Comparison of ENCODE assay signal across 8 cellular contexts in genomic region chr20:53827996-53828672, GRCh38.
DNase-seq lines count a peak whose midpoint lies in the region; ATAC-seq and TF ChIP-seq lines count a peak whose summit lies in the region.

No MANE protein-coding gene starts in this region.

- H3K18ac ChIP-seq in IMR-90 (ENCODE audit: low read depth, low read length) = peak overlapping the region; percentile 88; the same call in 1 of the 2 replicates

- peak; percentile 53 for TF ChIP-seq EP300 in transverse colon (IDR thresholded peaks at IDR 0.05; ENCODE audit: low read depth)

- peak overlapping the region; percentile 14 to 92 for H4K8ac ChIP-seq in IMR-90 (ENCODE audit: low read depth in 2 of 2, low read length in 2 of 2)

- H3K27me3 ChIP-seq in IMR-90 (ENCODE audit: control insufficient read depth, insufficient read depth, low read length) = no peaks in the 10 kb centered on the region
- no peaks in the 10 kb centered on the region for H3K27me3 ChIP-seq in right lobe of liver
- H3K27me3 ChIP-seq in transverse colon = no peaks in the 10 kb centered on the region

- H3K4me3 ChIP-seq in IMR-90 (ENCODE audit: insufficient read depth, low read depth, low read length) (peak overlapping the region; percentile 3; the same call in 1 of the 2 replicates), astrocyte of the spinal cord (ENCODE audit: low read depth, low read length) (peak overlapping the region; percentile 6), right lobe of liver (no peak overlapping the region), transverse colon (peak overlapping the region in 1 of 4 donors; percentile 31)

- peak overlapping the region; percentile 81 for H2AK5ac ChIP-seq in IMR-90 (ENCODE audit: low read depth, low read length)

- no peaks in the 10 kb centered on the region for H4K20me1 ChIP-seq in IMR-90 (ENCODE audit: insufficient read depth, low read length)

- H2BK5ac ChIP-seq in IMR-90 (ENCODE audit: low read depth, low read length, poor library complexity, severe bottlenecking) = peak overlapping the region; percentile 99

- no peak overlapping the region for H2AK9ac ChIP-seq in IMR-90 (replicated peaks; ENCODE audit: low read depth, low read length, poor library complexity)

- no peak; the same call in 1 of the 2 replicates for TF ChIP-seq POLR2A in IMR-90 (IDR thresholded peaks at IDR 0.05; ENCODE audit: low read depth, low read length)
- no peak for TF ChIP-seq POLR2A in right lobe of liver (IDR thresholded peaks at IDR 0.05)
- TF ChIP-seq POLR2A in transverse colon (IDR thresholded peaks at IDR 0.05) = no peak

- H4K5ac ChIP-seq in IMR-90 (ENCODE audit: low read depth, low read length) = peak overlapping the region; percentile 73

- H2BK20ac ChIP-seq in IMR-90 (ENCODE audit: low read depth, low read length) = peak overlapping the region; percentile 93

- dilution Hi-C loops in IMR-90 (cut with HindIII; ENCODE audit: low sequenced_read_pairs, unreplicated experiment) = no loop called here

- peak overlapping the region; percentile 91 for H3K56ac ChIP-seq in IMR-90 (ENCODE audit: extremely low read depth, insufficient read depth, low read length)

- peak overlapping the region; percentile 97 for H3K4ac ChIP-seq in IMR-90 (ENCODE audit: low read depth, low read length)

- peak overlapping the region; percentile 87 for H3K14ac ChIP-seq in IMR-90 (replicated peaks; ENCODE audit: low read depth, low read length)

- no CpG with 5 or more reads among the region's 7 CpGs for WGBS in IMR-90 (ENCODE audit: extremely low coverage in 2 of 2, insufficient read length in 1 of 2), 2 experiments
- WGBS in right lobe of liver (ENCODE audit: insufficient coverage, low coverage, low lambda C conversion rate, missing lambda C conversion rate) = 33% methylated on average over 7 of the region's 7 CpGs
- 22 to 41% methylated on average over 7 of the region's 7 CpGs for WGBS in transverse colon (ENCODE audit: low coverage in 1 of 2), 2 donors

- peak overlapping the region; percentile 73; the same call in 2 of the 3 replicates for H2BK15ac ChIP-seq in IMR-90 (ENCODE audit: low read depth, low read length)

- H3K4me1 ChIP-seq in IMR-90 (ENCODE audit: control insufficient read depth, insufficient read depth, low read length) (peaks cover 6% of the 10 kb centered on the region), right lobe of liver (peaks cover 0 to 28% (median 6%) of the 10 kb centered on the region in 4 donors), transverse colon (peaks cover 6 to 47% (median 26%) of the 10 kb centered on the region in 4 donors)

- H3K27ac ChIP-seq in IMR-90 (ENCODE audit: insufficient read depth, low read length) (peak overlapping the region; percentile 80), right lobe of liver (peak overlapping the region; percentile 75 to 82 (median 81)), transverse colon (peak overlapping the region; percentile 80 to 90 (median 88))

- H3K9ac ChIP-seq in IMR-90 (ENCODE audit: low read depth, low read length) = peak overlapping the region; percentile 10; the same call in 1 of the 2 replicates

- intact Hi-C loops in IMR-90 (cut with micrococcal nuclease) (loop anchor here (1.0 to 5.0 kb wide), 6 partner anchors 39 to 249 kb away; no protein-coding TSS in a partner anchor), right lobe of liver (cut with DNase I) (no loop called here), transverse colon (cut with DNase I; ENCODE audit: low total_unique reads) (no loop called here)

- peak overlapping the region; percentile 70 for H2AFZ ChIP-seq in IMR-90 (replicated peaks; ENCODE audit: low read length, poor library complexity)

- H3K9me3 ChIP-seq in IMR-90 (ENCODE audit: control insufficient read depth, insufficient read depth, low read length) (no peaks in the 10 kb centered on the region), right lobe of liver (no peaks in the 10 kb centered on the region), transverse colon (no peaks in the 10 kb centered on the region)

- peak overlapping the region; percentile 99 for H3K4me2 ChIP-seq in IMR-90 (ENCODE audit: low read depth, low read length)

- H3K23ac ChIP-seq in IMR-90 (ENCODE audit: low read depth, low read length) = peak overlapping the region; percentile 93

- in situ Hi-C loops in IMR-90 (cut with MboI; ENCODE audit: low sequenced_read_pairs) (no loop called here), astrocyte of the spinal cord (cut with HindIII; ENCODE audit: low sequenced_read_pairs) (no loop called here), transverse colon (cut with MboI; ENCODE audit: low pct_ligation_motif_present in 1 of 4, low pct_unique_long_range_greater_than_20kb in 1 of 4, low sequenced_read_pairs in 3 of 4) (loop anchor here in 1 of 4 donors (25.0 kb wide), 1 partner anchor 241 kb away; the partner anchor contains the start of gene ZNF217)

- CTCF ChIA-PET in IMR-90 (lab: Yijun Ruan, JAX) = interaction anchor here (0.5 to 0.8 kb wide), 6 partner anchors 63 to 301 kb away, joined by 3 to 7 read pairs (median 4); no protein-coding TSS in a partner anchor

- DNase-seq in AG20443 (ENCODE audit: low spot score) (peak; percentile 58), IMR-90 (peak; percentile 98), astrocyte of the spinal cord (ENCODE audit: low read depth, low spot score) (peak; percentile 98), right lobe of liver (peak in 1 of 3 donors; percentile 12), transverse colon (no peak), NCI-H1694 treated with DMSO at 0.1 percent for 48 hours (lab: John Stamatoyannopoulos, UW) (no peak), NCI-H69 (lab: John Stamatoyannopoulos, UW) (no peak)

- peak overlapping the region; percentile 97 for H2BK120ac ChIP-seq in IMR-90 (ENCODE audit: low read depth, low read length)

- H4K91ac ChIP-seq in IMR-90 (ENCODE audit: insufficient read depth, low read depth, low read length) = peak overlapping the region; percentile 67

- H3K36me3 ChIP-seq in IMR-90 (ENCODE audit: control insufficient read depth, insufficient read depth, low read length) (no peaks in the 10 kb centered on the region), right lobe of liver (no peaks in the 10 kb centered on the region), transverse colon (no peaks in the 10 kb centered on the region)

- 0 out of 2 replicates have a peak, but pooled peaks have one; percentile 8 for TF ChIP-seq RAD21 in IMR-90 (IDR thresholded peaks at IDR 0.05; ENCODE audit: low read length)

- POLR2A ChIA-PET in IMR-90 (lab: Charles Lee; ENCODE audit: unreplicated experiment) = interaction anchor here (0.7 to 1.0 kb wide), 2 partner anchors 72 to 92 kb away, joined by 3 to 5 read pairs; no protein-coding TSS in a partner anchor

- peak; percentile 3 for ATAC-seq in IMR-90 (ENCODE audit: low read depth)
- ATAC-seq in right lobe of liver = no peak
- ATAC-seq in GM18511 (IDR thresholded peaks at IDR 0.05; ENCODE audit: unreplicated experiment) = no peak

- TF ChIP-seq CTCF in IMR-90 (conservative IDR thresholded peaks at IDR 0.05; ENCODE audit: low read depth, low read length) (no peak), astrocyte of the spinal cord (IDR thresholded peaks at IDR 0.05; ENCODE audit: low read depth, low read length) (no peak), right lobe of liver (IDR thresholded peaks at IDR 0.05) (no peak), transverse colon (IDR thresholded peaks at IDR 0.05) (no peak)

- no TSS peak for BruUV-seq in IMR-90 (replicated peaks; lab: Mats Ljungman, UMichigan)

- 0 out of 2 replicates have a peak, but pooled peaks cover 10% of the 10 kb centered on the region for H3K9me1 ChIP-seq in IMR-90 (ENCODE audit: insufficient read depth, low read length)

- H3K79me1 ChIP-seq in IMR-90 (ENCODE audit: low read depth in 1 of 2, low read length in 2 of 2) = peaks cover 0 to 13% of the 10 kb centered on the region in 2 experiments; a peak in 2 of 4 replicates

TF ChIP-seq in IMR-90, 13 proteins besides CTCF, POLR2A, EP300 and RAD21:
- TF ChIP-seq MXI1 (IDR thresholded peaks at IDR 0.05; ENCODE audit: borderline replicate concordance, low read depth, low read length) = no peak
- peak; percentile 81 for TF ChIP-seq CEBPB (IDR thresholded peaks at IDR 0.05; ENCODE audit: low read depth, low read length)

Comparison
In these comparisons a context has a peak if more than half of its experiments do, and no peak if none do; other contexts are left out.
1. DNase-seq: peak in AG20443 (single experiment), IMR-90 (single experiment) and astrocyte of the spinal cord (single experiment); none in transverse colon (single experiment), NCI-H1694 treated with DMSO at 0.1 percent for 48 hours (single experiment) and NCI-H69 (single experiment).
2. H3K4me3 ChIP-seq: peak in IMR-90 (single experiment) and astrocyte of the spinal cord (single experiment); none in right lobe of liver (0 of 3).
3. Peak in every context shown above with its lines, with median percentiles within 50 percentile points of each other: H3K27ac ChIP-seq.